ENCODE assay signal across 18 cellular contexts in the genomic region with DNA sequence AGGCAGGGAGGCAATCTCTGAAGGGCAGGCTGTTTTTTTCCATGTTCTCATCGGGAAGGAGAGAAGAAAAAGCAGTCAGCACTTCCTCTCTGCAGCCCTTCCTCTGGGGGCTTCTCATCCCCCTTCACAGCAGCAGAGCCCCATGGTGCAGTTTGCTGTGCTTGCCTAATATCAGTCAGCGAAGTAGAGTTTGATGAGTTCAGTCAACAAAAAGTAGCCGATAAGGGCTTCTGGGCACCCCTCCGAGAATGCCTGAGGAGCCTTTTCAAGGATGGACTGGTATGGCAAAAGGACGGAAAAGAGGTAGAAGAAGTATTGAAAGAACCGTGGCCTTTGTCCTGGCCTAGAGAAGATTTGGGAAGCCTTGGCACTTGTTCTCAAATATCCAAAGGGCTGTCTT. TPM values are rescaled to one million over a fixed set of nuclear protein-coding genes. Genes with fewer than 3 reads are reported as not detected.
DNase-seq lines count a peak whose midpoint lies in the region; ATAC-seq and TF ChIP-seq lines count a peak whose summit lies in the region.
"Had no signal": no experiment of that assay in that cellular context is flagged by ENCODE, and none has a peak within 500 bp of the region (broad histone marks: within the 10 kb centered on the region; RNA-seq: fewer than 3 reads in every experiment).

No MANE protein-coding gene starts in this region.

- no peak overlapping the region for H2AFZ ChIP-seq in hepatocyte
- H2AFZ ChIP-seq: GM23338 had no signal

- intact Hi-C loops in upper lobe of right lung (cut with DNase I), result no loop called here

- peak overlapping the region; percentile 58 for H3K4me2 ChIP-seq in hepatocyte
- H3K4me2 ChIP-seq: BLaER1 treated with 17β-estradiol and CSF1 and Interleukin-3, amounts not matched to agents 10 nM and 100 nM; GM23338 had no signal

- TF ChIP-seq CTCF in hepatocyte (IDR thresholded peaks at IDR 0.05; ENCODE audit: poor library complexity) (no peak), lung (IDR thresholded peaks at IDR 0.05; ENCODE audit: control extremely low read depth, extremely low read depth) (no peak), upper lobe of right lung (IDR thresholded peaks at IDR 0.05) (no peak)

- DNase-seq in caudate nucleus (lab: John Stamatoyannopoulos, UW) (no peak), hepatocyte (ENCODE audit: low spot score) (no peak), lung (ENCODE audit: low spot score) (peak; percentile 51), upper lobe of right lung (no peak), AG08396 (ENCODE audit: low spot score) (no peak)
- DNase-seq: 8988T; Calu3; CD8-positive, alpha-beta T cell; DMS79 treated with DMSO at 0.1 percent for 48 hours; GF-D8; H7; HFFc6 had no signal

- ATAC-seq in lung (ENCODE audit: insufficient read depth, low FRiP score) (peak; percentile 19), upper lobe of right lung (peak; percentile 49), HG03095 (IDR thresholded peaks at IDR 0.05; ENCODE audit: unreplicated experiment) (no peak), HG03139 (IDR thresholded peaks at IDR 0.05; ENCODE audit: unreplicated experiment) (no peak)
- ATAC-seq: CD8-positive, alpha-beta T cell; GM23338; HCT116 had no signal

- H3K27ac ChIP-seq in caudate nucleus (ENCODE audit: low read depth, low read length) (peak overlapping the region; percentile 19), hepatocyte (peak overlapping the region; percentile 86), lung (ENCODE audit: low read depth in 1 of 2, low read length in 1 of 2) (peak overlapping the region in 1 of 2 donors; percentile 48), upper lobe of right lung (no peak overlapping the region)
- H3K27ac ChIP-seq: BLaER1 treated with 17β-estradiol and CSF1 and Interleukin-3, amounts not matched to agents 10 nM and 100 nM had no signal

- H3K4me1 ChIP-seq in hepatocyte (ENCODE audit: insufficient read depth) (peaks cover 11% of the 10 kb centered on the region), lung (ENCODE audit: control insufficient read depth in 2 of 2, insufficient read depth in 2 of 2, low read length in 2 of 2) (peaks cover 4 to 22% of the 10 kb centered on the region in 2 donors), upper lobe of right lung (peaks cover 15% of the 10 kb centered on the region)

- no peaks in the 10 kb centered on the region for H3K9me2 ChIP-seq in hepatocyte (replicated peaks; ENCODE audit: insufficient read depth)

- WGBS in hepatocyte (ENCODE audit: low lambda C conversion rate, missing lambda C conversion rate), result 71% methylated on average over 6 of the region's 6 CpGs
- 66 to 74% methylated on average over 6 of the region's 6 CpGs for WGBS in lung, 2 donors

- H3K27me3 ChIP-seq in hepatocyte (no peaks in the 10 kb centered on the region), lung (ENCODE audit: control insufficient read depth, insufficient read depth) (no peaks in the 10 kb centered on the region), upper lobe of right lung (no peaks in the 10 kb centered on the region)

- H4K20me1 ChIP-seq in hepatocyte (ENCODE audit: insufficient read depth, poor library complexity, severe bottlenecking), result no peaks in the 10 kb centered on the region

- H3K9me3 ChIP-seq in hepatocyte (ENCODE audit: low read depth) (no peaks in the 10 kb centered on the region), lung (ENCODE audit: control insufficient read depth in 2 of 2, insufficient read depth in 1 of 2, low read length in 1 of 2) (no peaks in the 10 kb centered on the region), upper lobe of right lung (no peaks in the 10 kb centered on the region)
- H3K9me3 ChIP-seq: BLaER1 treated with 17β-estradiol and CSF1 and Interleukin-3, amounts not matched to agents 10 nM and 100 nM had no signal

- H3K36me3 ChIP-seq in hepatocyte (replicated peaks; ENCODE audit: insufficient read depth, low read depth) (no peaks in the 10 kb centered on the region), lung (ENCODE audit: control insufficient read depth in 2 of 2, insufficient read depth in 2 of 2, low read length in 2 of 2) (no peaks in the 10 kb centered on the region), upper lobe of right lung (no peaks in the 10 kb centered on the region)
- H3K36me3 ChIP-seq: BLaER1 treated with 17β-estradiol and CSF1 and Interleukin-3, amounts not matched to agents 10 nM and 100 nM had no signal

- H3K79me2 ChIP-seq in hepatocyte, result no peaks in the 10 kb centered on the region

- H3K4me3 ChIP-seq in hepatocyte (no peak overlapping the region), lung (no peak overlapping the region), upper lobe of right lung (no peak overlapping the region)
- H3K4me3 ChIP-seq: BLaER1 treated with 17β-estradiol and CSF1 and Interleukin-3, amounts not matched to agents 10 nM and 100 nM; GM23338 had no signal

RNA-seq across cellular contexts. Expression of gene NAV2, which starts 55.6 kb away (rescaled TPM):
- 18.1 and 30.8 TPM in 2 replicates for total RNA-seq in hepatocyte
- 23.7 and 38.1 TPM in 2 replicates for polyA plus RNA-seq in hepatocyte
- total RNA-seq in lung, result 10 to 100 TPM; 31.5 to 47.9 TPM
- 1 to 10 TPM; 6.8 to 8.9 TPM for polyA plus RNA-seq in lung
- total RNA-seq in upper lobe of right lung, result 44.8 TPM
- total RNA-seq: A673 had no signal

Comparison
In these comparisons a context has a peak if more than half of its experiments do, and no peak if none do; other contexts are left out.
1. ATAC-seq: peak in lung (single experiment) and upper lobe of right lung (single experiment); none in HG03095 (single experiment) and HG03139 (single experiment).